2 cellular contexts compared by ENCODE assay signal in the genomic region with DNA sequence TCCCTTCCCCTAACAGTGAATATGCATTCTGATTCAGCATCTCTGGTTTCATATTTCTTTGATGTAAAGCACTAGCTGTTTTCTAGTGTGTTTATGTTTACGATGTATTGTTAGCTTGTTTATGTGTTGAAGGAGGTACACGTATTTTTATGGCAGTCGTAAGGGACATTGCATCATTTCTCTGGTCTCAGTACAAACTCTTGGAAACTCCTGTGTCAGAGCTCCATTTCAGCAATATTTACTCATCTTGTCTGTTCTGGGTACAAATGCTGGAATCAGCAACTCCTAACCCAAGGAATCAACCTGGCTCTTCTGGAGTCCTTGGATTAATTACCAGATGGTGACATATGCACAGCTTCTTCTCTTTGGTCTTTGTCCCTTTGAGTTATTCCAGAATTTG.
TF ChIP-seq lines count a peak whose summit lies in the region.

No MANE protein-coding gene starts in this region.

TF ChIP-seq in HepG2, 621 proteins besides CTCF, POLR2A, EP300 and RAD21 (continued from another document):
- no peak for TF ChIP-seq MAFG (CRISPR knock-in tag; IDR thresholded peaks at IDR 0.05)
- TF ChIP-seq ATF7 (IDR thresholded peaks at IDR 0.05): 0 out of 2 replicates have a peak, but pooled peaks have one; percentile 5
- TF ChIP-seq ATF7 (CRISPR knock-in tag; IDR thresholded peaks at IDR 0.05): no peak

TF ChIP-seq in neural cell, 6 proteins besides CTCF, POLR2A, EP300 and RAD21:
- TF ChIP-seq, protein P1, sequence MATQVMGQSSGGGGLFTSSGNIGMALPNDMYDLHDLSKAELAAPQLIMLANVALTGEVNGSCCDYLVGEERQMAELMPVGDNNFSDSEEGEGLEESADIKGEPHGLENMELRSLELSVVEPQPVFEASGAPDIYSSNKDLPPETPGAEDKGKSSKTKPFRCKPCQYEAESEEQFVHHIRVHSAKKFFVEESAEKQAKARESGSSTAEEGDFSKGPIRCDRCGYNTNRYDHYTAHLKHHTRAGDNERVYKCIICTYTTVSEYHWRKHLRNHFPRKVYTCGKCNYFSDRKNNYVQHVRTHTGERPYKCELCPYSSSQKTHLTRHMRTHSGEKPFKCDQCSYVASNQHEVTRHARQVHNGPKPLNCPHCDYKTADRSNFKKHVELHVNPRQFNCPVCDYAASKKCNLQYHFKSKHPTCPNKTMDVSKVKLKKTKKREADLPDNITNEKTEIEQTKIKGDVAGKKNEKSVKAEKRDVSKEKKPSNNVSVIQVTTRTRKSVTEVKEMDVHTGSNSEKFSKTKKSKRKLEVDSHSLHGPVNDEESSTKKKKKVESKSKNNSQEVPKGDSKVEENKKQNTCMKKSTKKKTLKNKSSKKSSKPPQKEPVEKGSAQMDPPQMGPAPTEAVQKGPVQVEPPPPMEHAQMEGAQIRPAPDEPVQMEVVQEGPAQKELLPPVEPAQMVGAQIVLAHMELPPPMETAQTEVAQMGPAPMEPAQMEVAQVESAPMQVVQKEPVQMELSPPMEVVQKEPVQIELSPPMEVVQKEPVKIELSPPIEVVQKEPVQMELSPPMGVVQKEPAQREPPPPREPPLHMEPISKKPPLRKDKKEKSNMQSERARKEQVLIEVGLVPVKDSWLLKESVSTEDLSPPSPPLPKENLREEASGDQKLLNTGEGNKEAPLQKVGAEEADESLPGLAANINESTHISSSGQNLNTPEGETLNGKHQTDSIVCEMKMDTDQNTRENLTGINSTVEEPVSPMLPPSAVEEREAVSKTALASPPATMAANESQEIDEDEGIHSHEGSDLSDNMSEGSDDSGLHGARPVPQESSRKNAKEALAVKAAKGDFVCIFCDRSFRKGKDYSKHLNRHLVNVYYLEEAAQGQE (IDR thresholded peaks at IDR 0.05; ENCODE audit: borderline replicate concordance): no peak
- TF ChIP-seq POLR2AphosphoS5 (IDR thresholded peaks at IDR 0.05): no peak
- TF ChIP-seq MXI1 (conservative IDR thresholded peaks at IDR 0.05; ENCODE audit: poor library complexity, severe bottlenecking): no peak
- TF ChIP-seq SMC3 (conservative IDR thresholded peaks at IDR 0.05; ENCODE audit: poor library complexity): no peak
- TF ChIP-seq EZH2 (IDR thresholded peaks at IDR 0.05; ENCODE audit: borderline replicate concordance, insufficient read depth, low read length, poor library complexity, severe bottlenecking): no peak
- TF ChIP-seq TAF1 (IDR thresholded peaks at IDR 0.05; ENCODE audit: low read depth): no peak
